In the genomic region with DNA sequence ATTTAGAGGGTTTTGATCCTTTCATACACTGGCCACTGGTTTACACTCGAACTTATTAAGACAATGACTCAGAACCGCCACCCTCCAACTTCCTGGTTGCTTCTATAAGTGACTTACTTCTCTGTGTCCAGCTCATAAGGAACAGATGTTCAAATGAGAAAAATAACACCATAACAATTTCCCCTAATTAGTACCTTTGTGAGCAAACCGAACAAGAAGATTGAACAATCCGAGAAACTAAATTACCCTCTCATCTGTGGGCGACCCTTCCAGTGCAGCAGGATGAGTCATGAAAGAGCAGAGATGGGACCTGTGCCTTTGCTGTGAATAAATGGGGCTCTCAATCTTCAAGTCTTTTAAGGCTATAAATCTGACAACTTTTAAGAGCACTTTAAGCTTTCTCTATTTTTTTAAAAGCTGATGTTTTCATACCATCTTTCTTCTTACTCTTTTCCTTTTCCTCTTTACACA, we compare ENCODE assay signal across 8 cellular contexts.
DNase-seq lines count a peak whose midpoint lies in the region; ATAC-seq and TF ChIP-seq lines count a peak whose summit lies in the region.

No MANE protein-coding gene starts in this region.

- H3K36me3 ChIP-seq in KMS-11 (ENCODE audit: insufficient read depth), result no peaks in the 10 kb centered on the region

- no peaks in the 10 kb centered on the region for H3K79me2 ChIP-seq in KMS-11 (ENCODE audit: insufficient read depth, low read depth)

- H3K4me1 ChIP-seq in KMS-11 (ENCODE audit: low read depth, poor library complexity, severe bottlenecking), result peaks cover 19% of the 10 kb centered on the region

- H2AFZ ChIP-seq in KMS-11 (ENCODE audit: low read depth), result no peak overlapping the region; the same call in 1 of the 2 replicates

- peak overlapping the region; percentile 14; the same call in 1 of the 2 replicates for H3K4me2 ChIP-seq in KMS-11

- DNase-seq in EH (ENCODE audit: low read depth) (peak; percentile 70), fibroblast of peridontal ligament (ENCODE audit: extremely low read depth) (peak; percentile 60), GDM1 (lab: John Stamatoyannopoulos, UW) (no peak), NCI-H2171 treated with DMSO at 0.1 percent for 48 hours (lab: John Stamatoyannopoulos, UW) (no peak), occipital lobe (lab: John Stamatoyannopoulos, UW) (no peak)

- ATAC-seq in GM21423 (IDR thresholded peaks at IDR 0.05; ENCODE audit: unreplicated experiment), result peak; percentile 43
- no peak for ATAC-seq in HG03378 (IDR thresholded peaks at IDR 0.05; ENCODE audit: unreplicated experiment)

- H3K4me3 ChIP-seq in KMS-11 (IDR thresholded peaks at IDR 0.05; ENCODE audit: insufficient read depth, low read depth, low read length), result no peak overlapping the region

- no peak overlapping the region for H3K9ac ChIP-seq in KMS-11

- H3K27ac ChIP-seq in KMS-11, result no peak overlapping the region

- TF ChIP-seq CTCF in KMS-11 (conservative IDR thresholded peaks at IDR 0.05; ENCODE audit: low read depth, low read length), result no peak

- H3K27me3 ChIP-seq in KMS-11 (ENCODE audit: insufficient read depth, low read depth), result no peaks in the 10 kb centered on the region

- H4K20me1 ChIP-seq in KMS-11 (ENCODE audit: insufficient read depth), result no peaks in the 10 kb centered on the region

Comparison
In these comparisons a context has a peak if more than half of its experiments do, and no peak if none do; other contexts are left out.
1. DNase-seq: peak in EH (single experiment) and fibroblast of peridontal ligament (single experiment); none in GDM1 (single experiment), NCI-H2171 treated with DMSO at 0.1 percent for 48 hours (single experiment) and occipital lobe (single experiment).